18 cellular contexts compared by ENCODE assay signal in the genomic region with DNA sequence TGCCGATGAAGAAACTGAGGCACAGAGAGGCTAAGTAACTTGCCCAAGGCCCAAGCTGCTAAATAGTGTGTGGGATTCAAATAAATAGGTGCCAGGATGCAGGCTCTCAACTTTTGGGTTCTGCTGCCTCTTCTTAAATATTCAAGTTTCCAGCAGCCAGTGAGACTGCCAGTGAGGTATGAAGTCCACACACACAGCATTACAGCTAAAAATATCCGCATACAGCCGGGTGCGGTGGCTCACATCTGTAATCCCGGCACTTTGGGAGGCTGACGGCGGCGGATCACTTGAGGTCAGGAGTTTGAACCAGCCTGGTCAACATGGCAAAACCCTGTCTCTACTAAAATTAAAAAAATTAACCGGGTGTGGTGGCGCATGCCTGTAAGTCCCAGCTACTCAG.
DNase-seq lines count a peak whose midpoint lies in the region; ATAC-seq and TF ChIP-seq lines count a peak whose summit lies in the region.
"Had no signal": no experiment of that assay in that cellular context is flagged by ENCODE, and none has a peak within 500 bp of the region (broad histone marks: within the 10 kb centered on the region; RNA-seq: fewer than 3 reads in every experiment).

No MANE protein-coding gene starts in this region.

- no peak overlapping the region for H3K18ac ChIP-seq in trophoblast cell (ENCODE audit: low read length)

- H3K14ac ChIP-seq in trophoblast cell (ENCODE audit: low read length): no peak overlapping the region

- H3K4ac ChIP-seq in trophoblast cell (ENCODE audit: low read depth, low read length): no peak overlapping the region

- H4K12ac ChIP-seq in trophoblast cell (ENCODE audit: low read depth, low read length): no peak overlapping the region

- H3K27me3 ChIP-seq in right atrium auricular region: no peaks in the 10 kb centered on the region
- H3K27me3 ChIP-seq in heart right ventricle: no peaks in the 10 kb centered on the region
- no peaks in the 10 kb centered on the region for H3K27me3 ChIP-seq in trophoblast cell (ENCODE audit: insufficient read depth, low read length)
- H3K27me3 ChIP-seq in transverse colon: no peaks in the 10 kb centered on the region
- H3K27me3 ChIP-seq: SJSA1 had no signal

- peak overlapping the region; percentile 16 for H2BK120ac ChIP-seq in trophoblast cell (ENCODE audit: insufficient read depth, low read length, poor library complexity)

- no peak overlapping the region for H3K9ac ChIP-seq in trophoblast cell (ENCODE audit: low read length)

- intact Hi-C loops in Right ventricle myocardium superior (cut with DNase I): no loop called here
- intact Hi-C loops in heart right ventricle (cut with DNase I): loop anchor here in 2 of 10 donors (10.0 kb wide), 3 partner anchors 46 to 186 kb away; a partner anchor contains a TSS
- intact Hi-C loops in transverse colon (cut with DNase I; ENCODE audit: low total_unique reads): no loop called here

- H3K36me3 ChIP-seq in right atrium auricular region (peaks cover 26% of the 10 kb centered on the region), heart right ventricle (peaks cover 0 to 84% (median 17%) of the 10 kb centered on the region in 9 donors), trophoblast cell (ENCODE audit: control insufficient read depth in 1 of 2, insufficient read depth in 2 of 2, low read length in 2 of 2) (peaks cover 32 to 55% of the 10 kb centered on the region in 2 experiments), transverse colon (peaks cover 0 to 13% (median 2%) of the 10 kb centered on the region in 4 donors)

- no peak overlapping the region for H3K4me2 ChIP-seq in trophoblast cell (ENCODE audit: low read length)

- H4K91ac ChIP-seq in trophoblast cell (ENCODE audit: low read depth, low read length): no peak overlapping the region

- no peaks in the 10 kb centered on the region for H3K9me3 ChIP-seq in right atrium auricular region
- H3K9me3 ChIP-seq in heart right ventricle: no peaks in the 10 kb centered on the region
- no peaks in the 10 kb centered on the region for H3K9me3 ChIP-seq in trophoblast cell (ENCODE audit: insufficient read depth, low read depth, low read length)
- no peaks in the 10 kb centered on the region for H3K9me3 ChIP-seq in transverse colon
- H3K9me3 ChIP-seq: SJSA1 had no signal

- peak overlapping the region in 1 of 2 donors; percentile 7 for H3K27ac ChIP-seq in right atrium auricular region
- peak overlapping the region in 6 of 10 donors; percentile 22 to 65 (median 43) for H3K27ac ChIP-seq in heart right ventricle
- H3K27ac ChIP-seq in trophoblast cell (ENCODE audit: low read depth, low read length): peak overlapping the region; percentile 64
- peak overlapping the region in 3 of 4 donors; percentile 2 to 57 (median 17) for H3K27ac ChIP-seq in transverse colon
- H3K27ac ChIP-seq: RWPE1, SJSA1 had no signal

- H3K4me1 ChIP-seq in right atrium auricular region (peaks cover 0 to 10% of the 10 kb centered on the region in 2 donors), heart right ventricle (peaks cover 0 to 24% (median 12%) of the 10 kb centered on the region in 9 donors), trophoblast cell (ENCODE audit: control insufficient read depth in 1 of 2, insufficient read depth in 2 of 2, low read length in 2 of 2) (peaks cover 5 to 10% of the 10 kb centered on the region in 2 experiments), transverse colon (peaks cover 0 to 11% (median 0%) of the 10 kb centered on the region in 4 donors)

- in situ Hi-C loops in transverse colon (cut with MboI; ENCODE audit: low pct_ligation_motif_present in 1 of 4, low pct_unique_long_range_greater_than_20kb in 1 of 4, low sequenced_read_pairs in 3 of 4): loop anchor here in 2 of 4 donors (10.0 kb wide), 2 partner anchors 196 to 206 kb away; no protein-coding TSS in a partner anchor

- peaks cover 5% of the 10 kb centered on the region for H3K79me1 ChIP-seq in trophoblast cell (ENCODE audit: low read length)

- H2AK5ac ChIP-seq in trophoblast cell (ENCODE audit: low read length): no peak overlapping the region

- no peak overlapping the region for H3K23ac ChIP-seq in trophoblast cell (ENCODE audit: low read length)

- ATAC-seq in Right ventricle myocardium superior (ENCODE audit: poor library complexity): peak; percentile 84
- ATAC-seq in heart right ventricle: peak; percentile 65 to 91 (median 78)
- ATAC-seq in HG03196 (IDR thresholded peaks at IDR 0.05; ENCODE audit: unreplicated experiment): no peak
- ATAC-seq: GM23338, PC-3 had no signal

- TF ChIP-seq EP300 in transverse colon (IDR thresholded peaks at IDR 0.05; ENCODE audit: low read depth): no peak

- peak overlapping the region; percentile 1 for H2BK5ac ChIP-seq in trophoblast cell (ENCODE audit: low read depth, low read length, poor library complexity)

- DNase-seq in Right ventricle myocardium superior: peak; percentile 52
- DNase-seq in right atrium auricular region (ENCODE audit: low spot score): no peak
- DNase-seq in heart right ventricle: peak; percentile 27 to 31
- no peak for DNase-seq in trophoblast cell
- no peak for DNase-seq in transverse colon
- no peak for DNase-seq in DMS79 treated with DMSO at 0.1 percent for 48 hours (lab: John Stamatoyannopoulos, UW)
- DNase-seq in SIG-M5 (lab: John Stamatoyannopoulos, UW): no peak
- DNase-seq: GDM1, NCI-H1417, NCI-H187, NCI-H2107, NCI-H510A treated with DMSO at 0.1 percent for 48 hours, NCI-H82, PC-3 had no signal

- 49 to 63% methylated on average over 10 of the region's 10 CpGs for WGBS in heart right ventricle, 2 donors
- no CpG with 5 or more reads among the region's 10 CpGs for WGBS in trophoblast cell (ENCODE audit: extremely low coverage, insufficient coverage, insufficient read length)
- 79 to 87% methylated on average over 6 to 10 of the region's 10 CpGs for WGBS in transverse colon (ENCODE audit: low coverage in 1 of 2), 2 donors

- H3K4me3 ChIP-seq in right atrium auricular region (no peak overlapping the region), heart right ventricle (no peak overlapping the region), trophoblast cell (ENCODE audit: low read depth, low read length) (no peak overlapping the region), transverse colon (no peak overlapping the region)
- H3K4me3 ChIP-seq: GM23338, SJSA1 had no signal

- peak overlapping the region; percentile 7 for H4K8ac ChIP-seq in trophoblast cell (ENCODE audit: low read depth, low read length)

- no peak overlapping the region for H2BK12ac ChIP-seq in trophoblast cell (ENCODE audit: low read length)

- TF ChIP-seq POLR2A in transverse colon (IDR thresholded peaks at IDR 0.05): no peak

- no peak for TF ChIP-seq CTCF in right atrium auricular region (IDR thresholded peaks at IDR 0.05)
- TF ChIP-seq CTCF in heart right ventricle (IDR thresholded peaks at IDR 0.05): no peak
- no peak for TF ChIP-seq CTCF in transverse colon (IDR thresholded peaks at IDR 0.05)

- no peak overlapping the region for H2AFZ ChIP-seq in trophoblast cell (ENCODE audit: insufficient read depth, low read length, poor library complexity)
- H2AFZ ChIP-seq: GM23338 had no signal

- no peaks in the 10 kb centered on the region for H3K79me2 ChIP-seq in trophoblast cell (ENCODE audit: control insufficient read depth, insufficient read depth, low read length, poor library complexity)

Comparison
In these comparisons a context has a peak if more than half of its experiments do, and no peak if none do; other contexts are left out.
1. DNase-seq: peak in Right ventricle myocardium superior (single experiment) and heart right ventricle (2 of 2); none in right atrium auricular region (single experiment), trophoblast cell (0 of 2), transverse colon (single experiment), DMS79 treated with DMSO at 0.1 percent for 48 hours (single experiment) and SIG-M5 (single experiment).